ENCODE assay signal across 35 cellular contexts in the genomic region with DNA sequence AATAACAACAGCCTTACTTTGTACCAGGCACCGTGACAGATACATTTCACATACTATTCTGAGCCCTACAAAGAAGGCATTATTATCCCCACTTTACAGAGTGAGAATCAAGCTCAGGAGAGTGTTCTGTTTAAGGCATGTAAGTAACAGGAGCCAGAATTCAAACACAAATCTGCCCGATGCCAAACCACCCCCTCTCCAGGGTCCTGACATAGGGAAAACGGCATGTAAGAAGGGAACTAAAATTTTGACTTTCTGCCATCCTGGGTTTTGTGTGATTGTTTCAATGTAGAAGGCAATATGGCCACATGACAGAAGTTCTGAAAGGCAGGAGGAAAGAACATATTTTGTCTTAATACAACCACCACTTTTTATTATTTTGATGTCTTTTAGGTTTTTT. TPM values are rescaled to one million over a fixed set of nuclear protein-coding genes. Genes with fewer than 3 reads are reported as not detected.
"Had no signal": no experiment of that assay in that cellular context is flagged by ENCODE, and none has a peak within 500 bp of the region (broad histone marks: within the 10 kb centered on the region; RNA-seq: fewer than 3 reads in every experiment).

No MANE protein-coding gene starts in this region.

- H3K4me3 ChIP-seq: body of pancreas, cardiac muscle cell, colonic mucosa, esophagus squamous epithelium, gastroesophageal sphincter, heart right ventricle had no signal

- DNase-seq: activated B cell treated with CpG ODN at 0.5 μM for 24 hours; activated CD4-positive, alpha-beta T cell treated with anti-CD3 and anti-CD28 coated beads for 48 hours; activated CD4-positive, alpha-beta T cell treated with anti-CD3 and anti-CD28 coated beads, Interleukin-2, amount 50 U/mL, for 1 hour; activated CD4-positive, alpha-beta T cell treated with anti-CD3 and anti-CD28 coated beads, Interleukin-2, amount 50 U/mL, for 48 hours; activated CD8-positive, alpha-beta memory T cell treated with anti-CD3 and anti-CD28 coated beads for 24 hours; activated CD8-positive, alpha-beta T cell treated with anti-CD3 and anti-CD28 coated beads for 36 hours; activated effector memory CD4-positive, alpha-beta T cell treated with Interleukin-2 at 50 U/mL for 16 hours; activated gamma-delta T cell treated with Interleukin-2 at 50 U/mL for 16 hours; activated naive CD4-positive, alpha-beta T cell treated with anti-CD3 and anti-CD28 coated beads, Interleukin-2, amount 50 U/mL, for 16 hours; activated naive CD4-positive, alpha-beta T cell treated with Interleukin-2 at 50 U/mL for 16 hours; activated T-cell treated with anti-CD3 and anti-CD28 coated beads, Interleukin-2, amount 50 U/mL, for 4 hours; amniotic stem cell; anterior cingulate cortex; body of pancreas; central memory CD4-positive, alpha-beta T cell; cerebellar nuclear complex; colonic mucosa; effector CD8-positive, alpha-beta T cell; esophagus squamous epithelium; foreskin melanocyte; heart right ventricle; T-helper 17 cell; T1000; WERI-Rb-1 had no signal

- FAIRE-seq: astrocyte, endometrium, endothelial cell of umbilical vein had no signal

- ATAC-seq: activated CD4-positive, CD25-positive, alpha-beta regulatory T cell treated with anti-CD3 and anti-CD28 coated beads, Interleukin-2, amount 50 U/mL, for 24 hours; activated CD8-positive, alpha-beta T cell treated with anti-CD3 and anti-CD28 coated beads for 36 hours; activated T-cell treated with anti-CD3 and anti-CD28 coated beads, Interleukin-2, amount 50 U/mL, for 4 hours; activated T-helper 17 cell treated with anti-CD3 and anti-CD28 coated beads, Interleukin-2, amount 50 U/mL, for 72 hours; body of pancreas; gastroesophageal sphincter; heart right ventricle; T-helper 17 cell had no signal

- H3K27me3 ChIP-seq: body of pancreas, colonic mucosa, esophagus squamous epithelium, gastroesophageal sphincter, heart right ventricle had no signal

RNA-seq across cellular contexts. Expression of gene CNR2, which starts 50.5 kb away (rescaled TPM):
- total RNA-seq: astrocyte, body of pancreas, cardiac muscle cell, dermis microvascular lymphatic vessel endothelial cell, endothelial cell of umbilical vein, fibroblast of lung, fibroblast of villous mesenchyme, gastroesophageal sphincter, glomerular endothelial cell had no signal
- polyA plus RNA-seq: cardiac muscle cell, endothelial cell of umbilical vein, fibroblast of lung had no signal
